In genomic region chr1:222712253-222713090, GRCh38 we compare ENCODE assay signal across 8 cellular contexts. TPM values are rescaled to one million over a fixed set of nuclear protein-coding genes. Genes with fewer than 3 reads are reported as not detected.
DNase-seq lines count a peak whose midpoint lies in the region; ATAC-seq, FAIRE-seq and TF ChIP-seq lines count a peak whose summit lies in the region.

Gene AIDA (minus strand): TSS chr1:222712491. CDS start chr1:222712317, 174 bp downstream.
Gene BROX (plus strand): TSS chr1:222712564. CDS start chr1:222715700, 3,136 bp downstream.

- peaks cover 14% of the 10 kb centered on the region for H3K4me1 Mint-ChIP-seq in activated T-helper 17 cell treated with anti-CD3 and anti-CD28 coated beads, Interleukin-2, amount 50 U/mL, for 72 hours
- peaks cover 54% of the 10 kb centered on the region in 2 donors for H3K4me1 Mint-ChIP-seq in natural killer cell

- TF ChIP-seq CTCF in RWPE1 (conservative IDR thresholded peaks at IDR 0.05; ENCODE audit: low read depth) (no peak), fibroblast of lung (conservative IDR thresholded peaks at IDR 0.05 in 1 of 2, IDR thresholded peaks at IDR 0.05 in 1 of 2; ENCODE audit: low read depth in 1 of 2, low read length in 2 of 2) (no peak), natural killer cell (IDR thresholded peaks at IDR 0.05) (no peak)

- H3K9me3 Mint-ChIP-seq in activated T-helper 17 cell treated with anti-CD3 and anti-CD28 coated beads, Interleukin-2, amount 50 U/mL, for 72 hours, result no peaks in the 10 kb centered on the region
- H3K9me3 Mint-ChIP-seq in natural killer cell, result no peaks in the 10 kb centered on the region

- peak within 1 kb of the TSS; percentile 92 for H2AFZ ChIP-seq in fibroblast of lung (ENCODE audit: low read length)

- H3K27ac ChIP-seq in RWPE1 (peak within 1 kb of the TSS; percentile 97), fibroblast of lung (ENCODE audit: insufficient read depth, low read length) (peak within 1 kb of the TSS; percentile 99)

- no peaks in the 10 kb centered on the region for H3K36me3 ChIP-seq in fibroblast of lung (ENCODE audit: control insufficient read depth, insufficient read depth, low read length)

- peak; percentile 14 for TF ChIP-seq POLR2A in H54 (IDR thresholded peaks at IDR 0.05; ENCODE audit: low read depth, low read length)

- peaks cover 80% of the 10 kb centered on the region for H3K36me3 Mint-ChIP-seq in activated T-helper 17 cell treated with anti-CD3 and anti-CD28 coated beads, Interleukin-2, amount 50 U/mL, for 72 hours (ENCODE audit: low read depth)
- peaks cover under 1% of the 10 kb centered on the region for H3K36me3 Mint-ChIP-seq in natural killer cell

- peak within 1 kb of the TSS; percentile 94 for H3K9ac ChIP-seq in fibroblast of lung (ENCODE audit: insufficient read depth, low read length)

- peak; percentile 87 for ATAC-seq in activated T-helper 17 cell treated with anti-CD3 and anti-CD28 coated beads, Interleukin-2, amount 50 U/mL, for 72 hours (replicated peaks)
- ATAC-seq in natural killer cell, result peak; percentile 78 to 92 (median 83)

- CTCF ChIA-PET in RWPE1 (lab: Yijun Ruan, JAX), result interaction anchor here (0.7 kb wide), 1 partner anchor 76 kb away, joined by 6 read pairs; no protein-coding TSS in a partner anchor

- no peaks in the 10 kb centered on the region for H3K27me3 Mint-ChIP-seq in activated T-helper 17 cell treated with anti-CD3 and anti-CD28 coated beads, Interleukin-2, amount 50 U/mL, for 72 hours
- no peaks in the 10 kb centered on the region for H3K27me3 Mint-ChIP-seq in natural killer cell (ENCODE audit: low read depth in 2 of 2)

- peak; percentile 88 for DNase-seq in EH (ENCODE audit: low read depth)
- DNase-seq in H54 (ENCODE audit: insufficient read length, low spot score), result peak; percentile 72
- DNase-seq in LoVo (ENCODE audit: low spot score), result peak; percentile 87
- DNase-seq in RWPE1 (ENCODE audit: low spot score), result peak; percentile 89
- DNase-seq in fibroblast of lung (ENCODE audit: low read depth in 2 of 2), result peak; percentile 75 to 85
- peak; percentile 97 for DNase-seq in natural killer cell
- peak; percentile 91 for DNase-seq in stimulated activated naive CD4-positive, alpha-beta T cell treated with Interleukin-2 at 50 U/mL for 16 hours (lab: John Stamatoyannopoulos, UW)

- no peak for FAIRE-seq in H54 (lab: Jason Lieb, UNC)

- peak within 1 kb of the TSS; percentile 99 for H3K27ac Mint-ChIP-seq in activated T-helper 17 cell treated with anti-CD3 and anti-CD28 coated beads, Interleukin-2, amount 50 U/mL, for 72 hours
- peak within 1 kb of the TSS; percentile 99 for H3K27ac Mint-ChIP-seq in natural killer cell

- peak within 1 kb of the TSS; percentile 72 to 99 (median 98) for H3K4me3 ChIP-seq in fibroblast of lung (replicated peaks in 1 of 4; ENCODE audit: control extremely low read depth in 1 of 4, insufficient read depth in 1 of 4, low read depth in 3 of 4, low read length in 4 of 4)

- H3K4me1 ChIP-seq in fibroblast of lung (ENCODE audit: control insufficient read depth, extremely low read depth, insufficient read depth, low read length), result peaks cover 3% of the 10 kb centered on the region

- H3K9me3 ChIP-seq in fibroblast of lung (ENCODE audit: control insufficient read depth, insufficient read depth, low read depth, low read length), result no peaks in the 10 kb centered on the region

- H3K4me3 Mint-ChIP-seq in activated T-helper 17 cell treated with anti-CD3 and anti-CD28 coated beads, Interleukin-2, amount 50 U/mL, for 72 hours, result peak within 1 kb of the TSS; percentile 99
- H3K4me3 Mint-ChIP-seq in natural killer cell, result peak within 1 kb of the TSS; percentile 99

- peak within 1 kb of the TSS; percentile 94 for H3K4me2 ChIP-seq in fibroblast of lung (ENCODE audit: extremely low read depth, insufficient read depth, low read length)

- POLR2A ChIA-PET in RWPE1 (lab: Yijun Ruan, JAX; ENCODE audit: low non-redundant PET), result no interaction called here

- H3K79me2 ChIP-seq in fibroblast of lung (ENCODE audit: control insufficient read depth, insufficient read depth, low read length), result peaks cover 61% of the 10 kb centered on the region

- H4K20me1 ChIP-seq in fibroblast of lung (ENCODE audit: control insufficient read depth, extremely low read depth, insufficient read depth, low read length), result no peaks in the 10 kb centered on the region

- intact Hi-C loops in natural killer cell (cut with micrococcal nuclease), result loop anchor here (1.0 to 10.0 kb wide), 3 partner anchors 68 to 248 kb away; partner anchors contain the start of gene TAF1A

- no peaks in the 10 kb centered on the region for H3K27me3 ChIP-seq in fibroblast of lung (ENCODE audit: control insufficient read depth, insufficient read depth, low read length)

RNA-seq across cellular contexts. Expression of gene AIDA, which starts in this region (rescaled TPM):
- total RNA-seq in activated T-helper 17 cell treated with anti-CD3 and anti-CD28 coated beads, Interleukin-2, amount 50 U/mL, for 72 hours, result 10 to 100 TPM; 51.2 to 54.8 TPM
- total RNA-seq in fibroblast of lung, result 50.8 and 67.9 TPM in 2 replicates
- polyA plus RNA-seq in fibroblast of lung, result 106 and 153 TPM in 2 replicates
- 76.8 and 97.0 TPM in 2 replicates for polyA plus RNA-seq in fibroblast of lung (2012)
- 31.0 and 33.7 TPM in 2 replicates for polyA minus RNA-seq in fibroblast of lung (ENCODE audit: low replicate concordance)
- total RNA-seq in natural killer cell, result 10 to 100 TPM; 29.7 to 37.2 (median 33.7) TPM

RNA-seq across cellular contexts. Expression of gene BROX, which starts in this region (rescaled TPM):
- 10 to 100 TPM; 51.7 to 52.3 TPM for total RNA-seq in activated T-helper 17 cell treated with anti-CD3 and anti-CD28 coated beads, Interleukin-2, amount 50 U/mL, for 72 hours
- total RNA-seq in fibroblast of lung (52.6 and 60.6 TPM in 2 replicates), natural killer cell (10 to 100 TPM; 68.3 to 75.2 (median 74.5) TPM)
- 11.3 and 12.1 TPM in 2 replicates for polyA plus RNA-seq in fibroblast of lung
- 31.6 and 35.9 TPM in 2 replicates for polyA plus RNA-seq in fibroblast of lung (2012)
- 5.5 and 7.0 TPM in 2 replicates for polyA minus RNA-seq in fibroblast of lung (ENCODE audit: low replicate concordance)

Comparison
In these comparisons a context has a peak if more than half of its experiments do, and no peak if none do; other contexts are left out.
1. Peak in every context shown above with its lines: DNase-seq, ATAC-seq, H3K4me3 ChIP-seq and H3K27ac ChIP-seq.